In genomic region chr10:130025326-130025725, GRCh38 we compare ENCODE assay signal across 21 cellular contexts.
"Had no signal": no experiment of that assay in that cellular context is flagged by ENCODE, and none has a peak within 500 bp of the region (broad histone marks: within the 10 kb centered on the region; RNA-seq: fewer than 3 reads in every experiment).

No MANE protein-coding gene starts in this region.

- DNase-seq: IMR-90, Karpas-422, KG1, MM.1S, NCI-H1092 treated with DMSO at 0.1 percent for 48 hours, NCI-H1436, NCI-H187, NCI-H2029, NCI-H2081 treated with DMSO at 0.1 percent for 48 hours, NCI-H2171, NCI-H446, NCI-H510A, NCI-H524 treated with DMSO at 0.1 percent for 48 hours, NCI-H69, NCI-H774, Right ventricle myocardium superior, SIG-M5, SK-N-SH, T-helper 1 cell had no signal

- FAIRE-seq: HepG2, RCC 7860 had no signal

- H3K4me2 ChIP-seq: SK-N-SH had no signal

- H3K9me3 ChIP-seq: SK-N-SH had no signal

- H3K9ac ChIP-seq: SK-N-SH had no signal
